1 cellular context compared by ENCODE assay signal in genomic region chr5:157510682-157511081, GRCh38.
TF ChIP-seq lines count a peak whose summit lies in the region.

No MANE protein-coding gene starts in this region.

TF ChIP-seq in A549, 52 proteins besides CTCF, POLR2A, EP300 and RAD21 (continued from another document):
- TF ChIP-seq REST (IDR thresholded peaks at IDR 0.05), result no peak
- TF ChIP-seq RARB (CRISPR knock-in tag; IDR thresholded peaks at IDR 0.05), result no peak
- no peak for TF ChIP-seq MYC (IDR thresholded peaks at IDR 0.05; ENCODE audit: borderline replicate concordance, low read length)
- TF ChIP-seq FOXS1 (CRISPR knock-in tag; IDR thresholded peaks at IDR 0.05), result no peak
- no peak for TF ChIP-seq SREBF2 (IDR thresholded peaks at IDR 0.05)
- peak; percentile 55 for TF ChIP-seq MAFK (IDR thresholded peaks at IDR 0.05; ENCODE audit: partially characterized antibody)
- no peak for TF ChIP-seq KDM1A (IDR thresholded peaks at IDR 0.05; ENCODE audit: low read depth)
